12 cellular contexts compared by ENCODE assay signal in the genomic region with DNA sequence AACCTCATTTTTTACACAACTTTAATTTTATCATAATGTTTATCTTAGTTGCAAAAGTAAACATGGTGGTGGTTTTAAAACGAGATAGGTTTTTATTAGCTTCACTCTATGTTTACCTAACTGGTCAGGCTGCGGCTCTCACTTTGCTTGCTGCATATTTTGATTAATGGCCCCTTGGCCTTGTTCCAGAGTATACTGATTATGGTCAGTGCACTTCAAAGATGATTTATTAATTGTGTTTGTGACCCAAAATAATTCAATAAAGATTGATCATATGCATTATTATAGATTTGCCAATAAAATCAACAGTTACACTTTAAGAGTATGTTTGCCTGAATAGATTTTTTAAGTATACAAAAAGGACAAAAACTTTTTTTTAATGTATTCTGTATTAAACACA.
A peak's percentile ranks its signal among the peaks of the same experiment; 100 is the strongest.
DNase-seq lines count a peak whose midpoint lies in the region; ATAC-seq and TF ChIP-seq lines count a peak whose summit lies in the region.
"Had no signal": no experiment of that assay in that cellular context is flagged by ENCODE, and none has a peak within 500 bp of the region (broad histone marks: within the 10 kb centered on the region; RNA-seq: fewer than 3 reads in every experiment).

No MANE protein-coding gene starts in this region.

- no peaks in the 10 kb centered on the region for H3K9me3 ChIP-seq in T-helper 17 cell (ENCODE audit: control insufficient read depth, low read length, poor library complexity, severe bottlenecking)
- H3K9me3 ChIP-seq: lower lobe of right lung, MG63 had no signal

- CTCF ChIA-PET in RWPE1 (lab: Yijun Ruan, JAX), result interaction anchor here (0.7 kb wide), 1 partner anchor 73 kb away, joined by 4 read pairs; no protein-coding TSS in a partner anchor

- H3K27ac Mint-ChIP-seq in chondrocyte (ENCODE audit: unreplicated experiment) (no peak overlapping the region), T-helper 17 cell (no peak overlapping the region)

- POLR2A ChIA-PET in RWPE1 (lab: Yijun Ruan, JAX; ENCODE audit: low non-redundant PET), result no interaction called here

- no peak overlapping the region for H3K27ac ChIP-seq in RWPE1
- H3K27ac ChIP-seq: lower lobe of right lung had no signal

- TF ChIP-seq CTCF in RWPE1 (conservative IDR thresholded peaks at IDR 0.05; ENCODE audit: low read depth), result no peak
- TF ChIP-seq CTCF in chondrocyte (IDR thresholded peaks at IDR 0.05), result no peak

- H3K9me3 Mint-ChIP-seq in chondrocyte (ENCODE audit: low read depth), result peaks cover 2% of the 10 kb centered on the region

- peak; percentile 89 for DNase-seq in COR-L47 (lab: John Stamatoyannopoulos, UW)
- DNase-seq in NCI-H1092 (lab: John Stamatoyannopoulos, UW), result peak; percentile 29
- peak; percentile 18 for DNase-seq in RWPE1 (ENCODE audit: low spot score)
- DNase-seq in glomerular endothelial cell (ENCODE audit: extremely low read depth, low read depth, low spot score), result peak; percentile 4
- DNase-seq in chondrocyte (ENCODE audit: low spot score), result no peak
- no peak for DNase-seq in T-helper 17 cell
- DNase-seq: lower lobe of right lung; MG63; stimulated activated CD4-positive, alpha-beta T cell treated with anti-CD3 and anti-CD28 coated beads, Interleukin-2, amount 100 ng/mL, for 24 hours; stimulated activated naive CD4-positive, alpha-beta T cell had no signal

- no peak overlapping the region for H3K4me3 Mint-ChIP-seq in chondrocyte (ENCODE audit: unreplicated experiment)
- H3K4me3 Mint-ChIP-seq in T-helper 17 cell, result no peak overlapping the region

- H3K36me3 Mint-ChIP-seq in chondrocyte (ENCODE audit: low read depth) (no peaks in the 10 kb centered on the region), T-helper 17 cell (ENCODE audit: low read depth) (no peaks in the 10 kb centered on the region)

- H3K4me1 Mint-ChIP-seq in chondrocyte (ENCODE audit: low read depth) (peaks cover 7% of the 10 kb centered on the region), T-helper 17 cell (peaks cover 1% of the 10 kb centered on the region)

- no peaks in the 10 kb centered on the region for H3K27me3 Mint-ChIP-seq in chondrocyte (ENCODE audit: low read depth)
- H3K27me3 Mint-ChIP-seq in T-helper 17 cell, result no peaks in the 10 kb centered on the region

- ATAC-seq in HG03457 (IDR thresholded peaks at IDR 0.05; ENCODE audit: unreplicated experiment), result no peak
- ATAC-seq in T-helper 17 cell, result no peak
- ATAC-seq in GM21447 (IDR thresholded peaks at IDR 0.05; ENCODE audit: unreplicated experiment), result no peak
- ATAC-seq: lower lobe of right lung had no signal

Comparison
In these comparisons a context has a peak if more than half of its experiments do, and no peak if none do; other contexts are left out.
1. DNase-seq: peak in COR-L47 (single experiment), NCI-H1092 (single experiment), RWPE1 (single experiment) and glomerular endothelial cell (single experiment); none in chondrocyte (single experiment) and T-helper 17 cell (0 of 3).